Comparison of ENCODE assay signal across 14 cellular contexts in genomic region chr6:130362128-130362527, GRCh38.
DNase-seq lines count a peak whose midpoint lies in the region; ATAC-seq and TF ChIP-seq lines count a peak whose summit lies in the region.
"Had no signal": no experiment of that assay in that cellular context is flagged by ENCODE, and none has a peak within 500 bp of the region (broad histone marks: within the 10 kb centered on the region; RNA-seq: fewer than 3 reads in every experiment).

No MANE protein-coding gene starts in this region.

- peaks cover 6% of the 10 kb centered on the region for H3K4me1 Mint-ChIP-seq in nephron progenitor cell

- TF ChIP-seq CTCF in fibroblast of mammary gland (conservative IDR thresholded peaks at IDR 0.05; ENCODE audit: control insufficient read depth, insufficient read depth, low read depth, low read length) (no peak), nephron progenitor cell (IDR thresholded peaks at IDR 0.05) (no peak)

- H3K27ac Mint-ChIP-seq in nephron progenitor cell = no peak overlapping the region
- H3K27ac Mint-ChIP-seq: CD4-positive, alpha-beta T cell had no signal

- peaks cover 39% of the 10 kb centered on the region for H3K27me3 Mint-ChIP-seq in nephron progenitor cell (ENCODE audit: low read depth, poor library complexity)

- no peak for ATAC-seq in GM21515 (IDR thresholded peaks at IDR 0.05; ENCODE audit: unreplicated experiment)

- no peaks in the 10 kb centered on the region for H3K9me3 Mint-ChIP-seq in nephron progenitor cell
- H3K9me3 Mint-ChIP-seq: CD4-positive, alpha-beta T cell had no signal

- peak; percentile 6 for DNase-seq in activated CD4-positive, alpha-beta T cell treated with anti-CD3 and anti-CD28 coated beads for 48 hours
- DNase-seq in activated CD4-positive, alpha-beta T cell treated with anti-CD3 and anti-CD28 coated beads, Interleukin-2, amount 50 U/mL, for 4 hours = no peak
- DNase-seq in RPMI8226 (peak; percentile 15), fibroblast of mammary gland (ENCODE audit: low read depth) (peak; percentile 31), nephron progenitor cell (peak; percentile 42), SKM-1 (lab: John Stamatoyannopoulos, UW; ENCODE audit: unreplicated experiment) (no peak), SIG-M5 (lab: John Stamatoyannopoulos, UW) (no peak)
- DNase-seq: activated T-cell treated with anti-CD3 and anti-CD28 coated beads, Interleukin-2, amount 50 U/mL, for 1 hour; CD4-positive, alpha-beta T cell; hypothalamus; occipital lobe; stimulated activated naive CD4-positive, alpha-beta T cell treated with Interleukin-2 at 50 U/mL for 16 hours had no signal

- no peaks in the 10 kb centered on the region for H3K36me3 Mint-ChIP-seq in nephron progenitor cell (ENCODE audit: low read depth)

- no peak overlapping the region for H3K4me3 Mint-ChIP-seq in nephron progenitor cell
- H3K4me3 Mint-ChIP-seq: CD4-positive, alpha-beta T cell had no signal

- H3K4me3 ChIP-seq in fibroblast of mammary gland (ENCODE audit: control insufficient read depth, low read depth, low read length) = no peak overlapping the region
- H3K4me3 ChIP-seq: vagina had no signal

Comparison
In these comparisons a context has a peak if more than half of its experiments do, and no peak if none do; other contexts are left out.
1. DNase-seq: peak in activated CD4-positive, alpha-beta T cell treated with anti-CD3 and anti-CD28 coated beads for 48 hours (single experiment), RPMI8226 (single experiment), fibroblast of mammary gland (single experiment) and nephron progenitor cell (single experiment); none in activated CD4-positive, alpha-beta T cell treated with anti-CD3 and anti-CD28 coated beads, Interleukin-2, amount 50 U/mL, for 4 hours (0 of 2), SKM-1 (single experiment) and SIG-M5 (single experiment).